In genomic region chr2:2664989-2665833, GRCh38 we compare ENCODE assay signal across 1 cellular context.
TF ChIP-seq lines count a peak whose summit lies in the region.

No MANE protein-coding gene starts in this region.

TF ChIP-seq in HepG2, 621 proteins besides CTCF, POLR2A, EP300 and RAD21 (continued from another document):
- peak; percentile 78 for TF ChIP-seq ZNF770 (CRISPR knock-in tag; IDR thresholded peaks at IDR 0.05)
- TF ChIP-seq ZNF280B (CRISPR knock-in tag; IDR thresholded peaks at IDR 0.05; ENCODE audit: borderline replicate concordance), result 0 out of 2 replicates have a peak, but pooled peaks have one; percentile 14
- no peak for TF ChIP-seq IKZF1 (IDR thresholded peaks at IDR 0.05)
- no peak for TF ChIP-seq FOXA3 (CRISPR knock-in tag; IDR thresholded peaks at IDR 0.05)
- TF ChIP-seq SRY (CRISPR knock-in tag; IDR thresholded peaks at IDR 0.05), result 0 out of 2 replicates have a peak, but pooled peaks have one; percentile 35
- peak; percentile 98 for TF ChIP-seq SKI (IDR thresholded peaks at IDR 0.05; ENCODE audit: partially characterized antibody)
- no peak for TF ChIP-seq ZMYM2 (CRISPR knock-in tag; IDR thresholded peaks at IDR 0.05)
- TF ChIP-seq SAP130 (CRISPR knock-in tag; IDR thresholded peaks at IDR 0.05; ENCODE audit: low read depth), result peak; percentile 24; the same call in 1 of the 2 replicates
- peak; percentile 50 for TF ChIP-seq HNRNPLL (IDR thresholded peaks at IDR 0.05; ENCODE audit: low read depth, low read length, poor library complexity, severe bottlenecking)
- TF ChIP-seq GTF2F1 (IDR thresholded peaks at IDR 0.05; ENCODE audit: low read length), result no peak
- peak; percentile 48; the same call in 1 of the 2 replicates for TF ChIP-seq RARA (CRISPR knock-in tag; IDR thresholded peaks at IDR 0.05)
- 0 out of 2 replicates have a peak, but pooled peaks have one; percentile 29 for TF ChIP-seq JUNB (CRISPR knock-in tag; IDR thresholded peaks at IDR 0.05; ENCODE audit: borderline replicate concordance)
- TF ChIP-seq TBX2 (CRISPR knock-in tag; IDR thresholded peaks at IDR 0.05; ENCODE audit: borderline replicate concordance), result no peak
- TF ChIP-seq IRF9 (CRISPR knock-in tag; IDR thresholded peaks at IDR 0.05; ENCODE audit: borderline replicate concordance), result peak; percentile 69; the same call in 1 of the 2 replicates
- no peak for TF ChIP-seq DBP (CRISPR knock-in tag; IDR thresholded peaks at IDR 0.05; ENCODE audit: not compliant biosample characterization)
- peak; percentile 39; the same call in 1 of the 2 replicates for TF ChIP-seq ZNF670 (CRISPR knock-in tag; IDR thresholded peaks at IDR 0.05; ENCODE audit: borderline replicate concordance)
- 0 out of 2 replicates have a peak, but pooled peaks have one; percentile 13 for TF ChIP-seq MYC (CRISPR knock-in tag; IDR thresholded peaks at IDR 0.05; ENCODE audit: borderline replicate concordance)
- 0 out of 2 replicates have a peak, but pooled peaks have one; percentile 6 for TF ChIP-seq CCDC6 (CRISPR knock-in tag; IDR thresholded peaks at IDR 0.05)
- TF ChIP-seq ZNF777 (CRISPR knock-in tag; IDR thresholded peaks at IDR 0.05), result peak; percentile 45; the same call in 1 of the 2 replicates
- peak; percentile 66 for TF ChIP-seq ZNF687 (CRISPR knock-in tag; IDR thresholded peaks at IDR 0.05)
- peak; percentile 65; the same call in 1 of the 2 replicates for TF ChIP-seq UBTF (CRISPR knock-in tag; IDR thresholded peaks at IDR 0.05)
- TF ChIP-seq ZFX (CRISPR knock-in tag; IDR thresholded peaks at IDR 0.05; ENCODE audit: low read depth), result 0 out of 2 replicates have a peak, but pooled peaks have one; percentile 17
- TF ChIP-seq ZNF34 (CRISPR knock-in tag; IDR thresholded peaks at IDR 0.05; ENCODE audit: borderline replicate concordance), result no peak
- peak; percentile 92 for TF ChIP-seq FOSL2 (CRISPR knock-in tag; IDR thresholded peaks at IDR 0.05)
- TF ChIP-seq HDAC1 (CRISPR knock-in tag; IDR thresholded peaks at IDR 0.05), result 0 out of 2 replicates have a peak, but pooled peaks have one; percentile 27
- TF ChIP-seq FOSL1 (CRISPR knock-in tag; IDR thresholded peaks at IDR 0.05; ENCODE audit: borderline replicate concordance), result peak; percentile 45; the same call in 1 of the 2 replicates
- TF ChIP-seq ZHX1 (CRISPR knock-in tag; IDR thresholded peaks at IDR 0.05; ENCODE audit: low read depth), result peak; percentile 46; the same call in 1 of the 2 replicates
- TF ChIP-seq ZNF274 (CRISPR knock-in tag; IDR thresholded peaks at IDR 0.05), result 0 out of 2 replicates have a peak, but pooled peaks have one; percentile 18
- no peak for TF ChIP-seq JDP2 (CRISPR knock-in tag; IDR thresholded peaks at IDR 0.05; ENCODE audit: borderline replicate concordance)
- TF ChIP-seq SALL1 (CRISPR knock-in tag; IDR thresholded peaks at IDR 0.05), result peak; percentile 12; the same call in 1 of the 2 replicates
- TF ChIP-seq PRDM15 (CRISPR knock-in tag; IDR thresholded peaks at IDR 0.05), result no peak; the same call in 1 of the 2 replicates
- TF ChIP-seq KDM2A (CRISPR knock-in tag; IDR thresholded peaks at IDR 0.05; ENCODE audit: borderline replicate concordance, low read depth), result 0 out of 2 replicates have a peak, but pooled peaks have one; percentile 38
- TF ChIP-seq ZNF501 (CRISPR knock-in tag; IDR thresholded peaks at IDR 0.05), result peak; percentile 74
